Comparison of ENCODE assay signal across 1 cellular context in the genomic region with DNA sequence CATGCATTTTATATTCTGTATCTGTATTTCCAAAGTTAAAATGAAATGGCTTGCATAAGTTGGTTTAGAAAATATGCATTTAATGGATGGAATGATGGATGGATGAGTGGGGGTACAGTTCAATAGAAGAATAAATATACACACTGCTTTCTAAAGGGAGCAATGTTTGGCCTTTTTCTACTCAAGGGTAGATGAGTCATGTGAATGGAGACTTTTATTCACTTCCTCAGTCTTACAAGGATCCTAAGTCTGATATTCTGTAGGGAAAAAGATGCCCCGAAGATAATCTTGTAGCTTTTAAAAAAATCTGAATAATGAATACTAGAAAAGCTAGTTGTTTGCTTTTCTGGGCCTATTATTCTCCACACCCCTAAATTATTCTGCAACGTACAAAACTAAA.
TF ChIP-seq lines count a peak whose summit lies in the region.

No MANE protein-coding gene starts in this region.

TF ChIP-seq in IMR-90, 13 proteins besides CTCF, POLR2A, EP300 and RAD21 (continued from another document):
- TF ChIP-seq NFE2L2 (IDR thresholded peaks at IDR 0.05; ENCODE audit: low read depth, low read length) = no peak
- TF ChIP-seq CEBPB (IDR thresholded peaks at IDR 0.05; ENCODE audit: low read depth, low read length) = no peak
- no peak for TF ChIP-seq FOS (IDR thresholded peaks at IDR 0.05; ENCODE audit: low read depth, low read length)
- TF ChIP-seq CHD1 (IDR thresholded peaks at IDR 0.05; ENCODE audit: low read depth, low read length) = no peak
- TF ChIP-seq, protein P1, sequence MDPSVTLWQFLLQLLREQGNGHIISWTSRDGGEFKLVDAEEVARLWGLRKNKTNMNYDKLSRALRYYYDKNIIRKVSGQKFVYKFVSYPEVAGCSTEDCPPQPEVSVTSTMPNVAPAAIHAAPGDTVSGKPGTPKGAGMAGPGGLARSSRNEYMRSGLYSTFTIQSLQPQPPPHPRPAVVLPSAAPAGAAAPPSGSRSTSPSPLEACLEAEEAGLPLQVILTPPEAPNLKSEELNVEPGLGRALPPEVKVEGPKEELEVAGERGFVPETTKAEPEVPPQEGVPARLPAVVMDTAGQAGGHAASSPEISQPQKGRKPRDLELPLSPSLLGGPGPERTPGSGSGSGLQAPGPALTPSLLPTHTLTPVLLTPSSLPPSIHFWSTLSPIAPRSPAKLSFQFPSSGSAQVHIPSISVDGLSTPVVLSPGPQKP (IDR thresholded peaks at IDR 0.05; ENCODE audit: borderline replicate concordance, low read depth, low read length) = no peak
- TF ChIP-seq RCOR1 (IDR thresholded peaks at IDR 0.05; ENCODE audit: insufficient replicate concordance, low read length) = no peak
